ENCODE assay signal across 20 cellular contexts in genomic region chr7:28933874-28934265, GRCh38. TPM values are rescaled to one million over a fixed set of nuclear protein-coding genes. Genes with fewer than 3 reads are reported as not detected.
DNase-seq lines count a peak whose midpoint lies in the region; ATAC-seq and TF ChIP-seq lines count a peak whose summit lies in the region.
"Had no signal": no experiment of that assay in that cellular context is flagged by ENCODE, and none has a peak within 500 bp of the region (broad histone marks: within the 10 kb centered on the region; RNA-seq: fewer than 3 reads in every experiment).

No MANE protein-coding gene starts in this region.

- H3K27me3 Mint-ChIP-seq in progenitor cell of endocrine pancreas = no peaks in the 10 kb centered on the region

- H3K9me3 Mint-ChIP-seq in progenitor cell of endocrine pancreas (ENCODE audit: low read depth) = no peaks in the 10 kb centered on the region
- H3K9me3 Mint-ChIP-seq: activated naive CD8-positive, alpha-beta T cell treated with anti-CD3 and anti-CD28 coated beads for 36 hours; CD4-positive, alpha-beta T cell; stimulated activated naive CD8-positive, alpha-beta T cell treated with anti-CD3 and anti-CD28 coated beads, Interleukin-15, amount 100 ng/mL, for 72 hours had no signal

- H3K56ac ChIP-seq in mesendoderm (ENCODE audit: low read length) = no peak overlapping the region

- no peak overlapping the region for H2BK120ac ChIP-seq in mesendoderm (ENCODE audit: low read depth, low read length)

- no peak for TF ChIP-seq CTCF in progenitor cell of endocrine pancreas (IDR thresholded peaks at IDR 0.05; ENCODE audit: unreplicated experiment)

- H4K8ac ChIP-seq in mesendoderm (ENCODE audit: low read depth, low read length) = no peak overlapping the region

- 82% methylated on average over 2 of the region's 2 CpGs for WGBS in HUES64
- WGBS in ectodermal cell, 2 experiments = 84 to 91% methylated on average over 2 of the region's 2 CpGs
- no CpG with 5 or more reads among the region's 2 CpGs for WGBS in mesendoderm (ENCODE audit: extremely low coverage, insufficient coverage, low lambda C conversion rate)

- H2AK5ac ChIP-seq in mesendoderm (ENCODE audit: low read length) = no peak overlapping the region

- H3K27me3 ChIP-seq in HUES64 (ENCODE audit: insufficient read depth, low read length) (no peaks in the 10 kb centered on the region), ectodermal cell (ENCODE audit: control insufficient read depth, insufficient read depth, low read length, poor library complexity, severe bottlenecking) (no peaks in the 10 kb centered on the region), mesendoderm (ENCODE audit: insufficient read depth, low read length, poor library complexity) (no peaks in the 10 kb centered on the region)
- H3K27me3 ChIP-seq: MG63 had no signal

- H3K27ac ChIP-seq in HUES64 (ENCODE audit: low read depth, low read length) (peak overlapping the region; percentile 22; the same call in 1 of the 2 replicates), ectodermal cell (ENCODE audit: insufficient read depth, low read depth, low read length, poor library complexity, severe bottlenecking) (peak overlapping the region; percentile 73), mesendoderm (ENCODE audit: low read depth, low read length) (no peak overlapping the region)
- H3K27ac ChIP-seq: esophagus muscularis mucosa, HL-60, tibial artery had no signal

- H3K9ac ChIP-seq in HUES64 (ENCODE audit: low read depth, low read length) (peak overlapping the region; percentile 12; the same call in 1 of the 2 replicates), mesendoderm (ENCODE audit: low read length) (no peak overlapping the region)

- H3K23ac ChIP-seq in mesendoderm (ENCODE audit: low read length) = no peak overlapping the region

- H2BK5ac ChIP-seq in mesendoderm (ENCODE audit: low read length) = no peak overlapping the region

- H2BK15ac ChIP-seq in mesendoderm (replicated peaks; ENCODE audit: low read depth) = no peak overlapping the region

- no peak overlapping the region for H3K18ac ChIP-seq in mesendoderm (ENCODE audit: low read length)

- peak overlapping the region; percentile 16 for H3K27ac Mint-ChIP-seq in progenitor cell of endocrine pancreas
- H3K27ac Mint-ChIP-seq: activated naive CD8-positive, alpha-beta T cell treated with anti-CD3 and anti-CD28 coated beads for 36 hours; CD4-positive, alpha-beta T cell; stimulated activated naive CD8-positive, alpha-beta T cell treated with anti-CD3 and anti-CD28 coated beads, Interleukin-15, amount 100 ng/mL, for 72 hours had no signal

- no peak overlapping the region for H3K4me2 ChIP-seq in mesendoderm (ENCODE audit: low read length)

- peak; percentile 68 for DNase-seq in mesendoderm
- DNase-seq in progenitor cell of endocrine pancreas (ENCODE audit: low spot score, unreplicated experiment) = no peak
- no peak for DNase-seq in iPS-NIHi11 (ENCODE audit: low spot score)
- DNase-seq: activated CD4-positive, alpha-beta T cell treated with anti-CD3 and anti-CD28 coated beads, Interleukin-2, amount 50 U/mL, for 48 hours; activated CD4-positive, CD25-positive, alpha-beta regulatory T cell; activated naive CD8-positive, alpha-beta T cell treated with anti-CD3 and anti-CD28 coated beads for 36 hours; CD4-positive, alpha-beta T cell; effector CD8-positive, alpha-beta T cell; MG63; NCI-H524 treated with DMSO at 0.1 percent for 48 hours; stimulated activated naive CD8-positive, alpha-beta T cell treated with anti-CD3 and anti-CD28 coated beads, Interleukin-15, amount 100 ng/mL, for 72 hours; T-helper 9 cell; tibial artery had no signal

- H3K79me2 ChIP-seq in mesendoderm (ENCODE audit: control insufficient read depth, insufficient read depth, low read length) = no peaks in the 10 kb centered on the region

- peaks cover 11% of the 10 kb centered on the region for H3K4me1 ChIP-seq in HUES64 (ENCODE audit: insufficient read depth, low read length)
- H3K4me1 ChIP-seq in ectodermal cell (ENCODE audit: control insufficient read depth, insufficient read depth, low read length) = peaks cover 3% of the 10 kb centered on the region
- H3K4me1 ChIP-seq in mesendoderm (ENCODE audit: control insufficient read depth, low read depth, low read length) = peaks cover 9% of the 10 kb centered on the region

- no peak overlapping the region for H4K5ac ChIP-seq in mesendoderm (ENCODE audit: low read length)

- H3K79me1 ChIP-seq in mesendoderm (ENCODE audit: low read length) = no peaks in the 10 kb centered on the region

- H3K36me3 ChIP-seq in HUES64 (ENCODE audit: insufficient read depth, low read length) (no peaks in the 10 kb centered on the region), ectodermal cell (ENCODE audit: control insufficient read depth, insufficient read depth, low read length) (no peaks in the 10 kb centered on the region), mesendoderm (ENCODE audit: control insufficient read depth, insufficient read depth, low read length) (no peaks in the 10 kb centered on the region)
- H3K36me3 ChIP-seq: esophagus muscularis mucosa, MG63, tibial artery had no signal

- H3K4me3 ChIP-seq in HUES64 (ENCODE audit: low read length) (no peak overlapping the region), ectodermal cell (ENCODE audit: insufficient read depth, low read depth, low read length) (no peak overlapping the region), mesendoderm (ENCODE audit: low read length) (no peak overlapping the region)
- H3K4me3 ChIP-seq: MG63, tibial artery had no signal

- no peak overlapping the region for H3K4ac ChIP-seq in mesendoderm (ENCODE audit: low read depth, low read length)

- no peaks in the 10 kb centered on the region for H3K36me3 Mint-ChIP-seq in progenitor cell of endocrine pancreas (ENCODE audit: insufficient read depth)
- H3K36me3 Mint-ChIP-seq: activated naive CD8-positive, alpha-beta T cell treated with anti-CD3 and anti-CD28 coated beads for 36 hours; IgD-negative memory B cell had no signal

- peaks cover 13% of the 10 kb centered on the region for H3K4me1 Mint-ChIP-seq in progenitor cell of endocrine pancreas (ENCODE audit: low read depth)
- H3K4me1 Mint-ChIP-seq: activated naive CD8-positive, alpha-beta T cell treated with anti-CD3 and anti-CD28 coated beads for 36 hours; stimulated activated naive CD8-positive, alpha-beta T cell treated with anti-CD3 and anti-CD28 coated beads, Interleukin-15, amount 100 ng/mL, for 72 hours had no signal

- ATAC-seq in HG02973 (IDR thresholded peaks at IDR 0.05; ENCODE audit: unreplicated experiment) (no peak), GM21447 (IDR thresholded peaks at IDR 0.05; ENCODE audit: unreplicated experiment) (no peak)
- ATAC-seq: stimulated activated naive CD8-positive, alpha-beta T cell treated with anti-CD3 and anti-CD28 coated beads, Interleukin-15, amount 100 ng/mL, for 72 hours had no signal

- H3K9me3 ChIP-seq in HUES64 (ENCODE audit: insufficient read depth, low read depth, low read length) (no peaks in the 10 kb centered on the region), ectodermal cell (ENCODE audit: control insufficient read depth, low read length) (no peaks in the 10 kb centered on the region)
- H3K9me3 ChIP-seq: esophagus muscularis mucosa, MG63, tibial artery had no signal

- H3K4me3 Mint-ChIP-seq in progenitor cell of endocrine pancreas (ENCODE audit: low read depth) = no peak overlapping the region
- H3K4me3 Mint-ChIP-seq: activated naive CD8-positive, alpha-beta T cell treated with anti-CD3 and anti-CD28 coated beads for 36 hours; CD4-positive, alpha-beta T cell; IgD-negative memory B cell; stimulated activated naive CD8-positive, alpha-beta T cell treated with anti-CD3 and anti-CD28 coated beads, Interleukin-15, amount 100 ng/mL, for 72 hours had no signal

RNA-seq across cellular contexts. Expression of gene TRIL, which starts 24.3 kb away (rescaled TPM):
- 9.0 TPM for polyA plus RNA-seq in HUES64 (2013, experiment 1 of 2)
- 13.6 TPM for polyA plus RNA-seq in HUES64 (2013, experiment 2 of 2)
- 17.8 TPM for polyA plus RNA-seq in ectodermal cell (2013, experiment 1 of 4)
- 21.9 TPM for polyA plus RNA-seq in ectodermal cell (2013, experiment 2 of 4)
- 15.8 TPM for polyA plus RNA-seq in ectodermal cell (2013, experiment 3 of 4)
- 19.0 TPM for polyA plus RNA-seq in ectodermal cell (2013, experiment 4 of 4)
- polyA plus RNA-seq in mesendoderm (2013, experiment 1 of 2) = 1.2 TPM
- 1.2 TPM for polyA plus RNA-seq in mesendoderm (2013, experiment 2 of 2)
- total RNA-seq in progenitor cell of endocrine pancreas = 8.0 and 9.3 TPM in 2 replicates
- total RNA-seq: activated naive CD8-positive, alpha-beta T cell treated with anti-CD3 and anti-CD28 coated beads for 36 hours; CD4-positive, alpha-beta T cell had no signal
- polyA plus RNA-seq: IgD-negative memory B cell had no signal
